Comparison of ENCODE assay signal across 7 cellular contexts in the genomic region with DNA sequence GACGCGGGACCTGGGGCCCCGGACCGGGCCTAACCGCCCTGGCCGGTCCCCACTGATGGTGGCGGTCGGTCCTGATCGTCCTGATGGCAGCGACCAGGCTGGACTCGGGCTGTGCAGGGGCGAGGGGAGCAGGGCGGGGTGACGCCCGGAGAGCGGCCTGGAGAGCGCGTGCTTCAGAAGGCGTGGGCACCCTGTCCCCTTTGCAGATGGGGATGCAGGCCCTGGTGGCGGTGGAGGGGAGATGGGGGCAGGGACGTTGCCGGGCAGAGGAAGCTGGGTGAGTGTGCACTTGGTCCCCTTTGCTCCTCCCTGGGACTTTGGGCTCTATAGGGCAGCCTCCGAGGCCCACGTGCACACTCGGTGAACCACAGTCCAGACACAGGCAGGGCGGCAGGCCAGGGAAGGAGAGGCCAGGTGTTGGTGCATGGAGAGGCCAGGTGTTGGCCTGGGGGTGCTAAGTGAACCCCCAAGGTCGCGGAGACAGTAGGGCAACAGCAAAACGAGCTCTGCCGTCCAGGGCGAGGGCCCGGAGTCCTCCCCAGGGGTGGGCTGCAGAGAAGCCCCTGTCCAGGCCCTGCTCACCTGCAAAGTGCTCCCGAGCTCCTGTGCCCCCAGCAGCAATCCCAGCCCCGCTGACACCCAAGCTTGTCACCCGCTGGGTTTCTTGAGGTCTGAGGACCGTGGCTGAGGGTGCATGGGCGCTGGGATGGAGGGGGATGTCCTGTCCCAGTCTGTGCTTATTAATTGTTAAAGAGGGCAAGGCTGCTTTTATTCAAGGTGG. TPM values are rescaled to one million over a fixed set of nuclear protein-coding genes. Genes with fewer than 3 reads are reported as not detected.
DNase-seq lines count a peak whose midpoint lies in the region; ATAC-seq and TF ChIP-seq lines count a peak whose summit lies in the region.

No MANE protein-coding gene starts in this region.

- peaks cover 14% of the 10 kb centered on the region for H3K4me1 Mint-ChIP-seq in type B pancreatic cell (ENCODE audit: unreplicated experiment)

- H3K36me3 Mint-ChIP-seq in type B pancreatic cell: peaks cover 3% of the 10 kb centered on the region

- H3K27me3 Mint-ChIP-seq in type B pancreatic cell: no peaks in the 10 kb centered on the region

- TF ChIP-seq RAD21 in neural cell (conservative IDR thresholded peaks at IDR 0.05): no peak

- H3K79me2 ChIP-seq in neural cell (replicated peaks; ENCODE audit: insufficient read depth, low read length): no peaks in the 10 kb centered on the region

- H3K27me3 ChIP-seq in neural cell (ENCODE audit: insufficient read depth, low read depth, low read length): no peaks in the 10 kb centered on the region

- H3K9ac ChIP-seq in neural cell (ENCODE audit: low read length): peak overlapping the region; percentile 83

- peak overlapping the region; percentile 89 for H3K27ac ChIP-seq in neural cell (ENCODE audit: low read length)

- ATAC-seq in GM19395 (IDR thresholded peaks at IDR 0.05; ENCODE audit: unreplicated experiment): peak; percentile 26

- H3F3A ChIP-seq in neural cell (ENCODE audit: insufficient read depth, low read length, poor library complexity, severe bottlenecking): no peaks in the 10 kb centered on the region

- TF ChIP-seq EP300 in neural cell (conservative IDR thresholded peaks at IDR 0.05; ENCODE audit: poor library complexity, severe bottlenecking): no peak

- TF ChIP-seq CTCF in epithelial cell of proximal tubule (conservative IDR thresholded peaks at IDR 0.05; ENCODE audit: low read depth, low read length): no peak
- no peak for TF ChIP-seq CTCF in neural cell (IDR thresholded peaks at IDR 0.05; ENCODE audit: poor library complexity, severe bottlenecking)
- TF ChIP-seq CTCF in type B pancreatic cell (conservative IDR thresholded peaks at IDR 0.05): no peak

- no peaks in the 10 kb centered on the region for H3K9me2 ChIP-seq in neural cell (ENCODE audit: insufficient read depth, low read length)

- no peaks in the 10 kb centered on the region for H3K9me3 ChIP-seq in neural cell (ENCODE audit: low read length)

- peak overlapping the region; percentile 97 for H3K4me3 Mint-ChIP-seq in type B pancreatic cell

- H3K4me3 ChIP-seq in epithelial cell of proximal tubule (ENCODE audit: low read depth, low read length) (peak overlapping the region; percentile 63), neural cell (ENCODE audit: low read length) (peak overlapping the region; percentile 69)

- H4K20me1 ChIP-seq in neural cell (ENCODE audit: insufficient read depth): no peaks in the 10 kb centered on the region

- H3K9me3 Mint-ChIP-seq in type B pancreatic cell: no peaks in the 10 kb centered on the region

- DNase-seq in HUDEP-2 (lab: John Stamatoyannopoulos, UW; ENCODE audit: unreplicated experiment in 76 of 76) (peak in 39 of 76 experiments; percentile 5 to 91 (median 40)), epithelial cell of proximal tubule (ENCODE audit: low read depth) (no peak), type B pancreatic cell (ENCODE audit: extremely low spot score, unreplicated experiment) (peak; percentile 71), AG08395 (ENCODE audit: low spot score) (no peak)
- DNase-seq in activated CD4-positive, alpha-beta T cell treated with anti-CD3 and anti-CD28 coated beads, Interleukin-2, amount 50 U/mL, for 24 hours (ENCODE audit: low read depth in 1 of 2, low spot score in 1 of 2): peak; percentile 7 to 24

- no peaks in the 10 kb centered on the region for H3K36me3 ChIP-seq in neural cell (ENCODE audit: insufficient read depth, low read length)

- peak overlapping the region; percentile 100 for H3K27ac Mint-ChIP-seq in type B pancreatic cell

- H2AFZ ChIP-seq in neural cell (ENCODE audit: low read depth, low read length): peak overlapping the region; percentile 65

- H3K4me2 ChIP-seq in neural cell (ENCODE audit: low read length): peak overlapping the region; percentile 35

TF ChIP-seq in neural cell, 6 proteins besides CTCF, POLR2A, EP300 and RAD21:
- TF ChIP-seq EZH2 (IDR thresholded peaks at IDR 0.05; ENCODE audit: borderline replicate concordance, insufficient read depth, low read length, poor library complexity, severe bottlenecking) (no peak), TAF1 (IDR thresholded peaks at IDR 0.05; ENCODE audit: low read depth) (no peak), SMC3 (conservative IDR thresholded peaks at IDR 0.05; ENCODE audit: poor library complexity) (no peak), MXI1 (conservative IDR thresholded peaks at IDR 0.05; ENCODE audit: poor library complexity, severe bottlenecking) (no peak), POLR2AphosphoS5 (IDR thresholded peaks at IDR 0.05) (no peak)
- TF ChIP-seq, protein P1, sequence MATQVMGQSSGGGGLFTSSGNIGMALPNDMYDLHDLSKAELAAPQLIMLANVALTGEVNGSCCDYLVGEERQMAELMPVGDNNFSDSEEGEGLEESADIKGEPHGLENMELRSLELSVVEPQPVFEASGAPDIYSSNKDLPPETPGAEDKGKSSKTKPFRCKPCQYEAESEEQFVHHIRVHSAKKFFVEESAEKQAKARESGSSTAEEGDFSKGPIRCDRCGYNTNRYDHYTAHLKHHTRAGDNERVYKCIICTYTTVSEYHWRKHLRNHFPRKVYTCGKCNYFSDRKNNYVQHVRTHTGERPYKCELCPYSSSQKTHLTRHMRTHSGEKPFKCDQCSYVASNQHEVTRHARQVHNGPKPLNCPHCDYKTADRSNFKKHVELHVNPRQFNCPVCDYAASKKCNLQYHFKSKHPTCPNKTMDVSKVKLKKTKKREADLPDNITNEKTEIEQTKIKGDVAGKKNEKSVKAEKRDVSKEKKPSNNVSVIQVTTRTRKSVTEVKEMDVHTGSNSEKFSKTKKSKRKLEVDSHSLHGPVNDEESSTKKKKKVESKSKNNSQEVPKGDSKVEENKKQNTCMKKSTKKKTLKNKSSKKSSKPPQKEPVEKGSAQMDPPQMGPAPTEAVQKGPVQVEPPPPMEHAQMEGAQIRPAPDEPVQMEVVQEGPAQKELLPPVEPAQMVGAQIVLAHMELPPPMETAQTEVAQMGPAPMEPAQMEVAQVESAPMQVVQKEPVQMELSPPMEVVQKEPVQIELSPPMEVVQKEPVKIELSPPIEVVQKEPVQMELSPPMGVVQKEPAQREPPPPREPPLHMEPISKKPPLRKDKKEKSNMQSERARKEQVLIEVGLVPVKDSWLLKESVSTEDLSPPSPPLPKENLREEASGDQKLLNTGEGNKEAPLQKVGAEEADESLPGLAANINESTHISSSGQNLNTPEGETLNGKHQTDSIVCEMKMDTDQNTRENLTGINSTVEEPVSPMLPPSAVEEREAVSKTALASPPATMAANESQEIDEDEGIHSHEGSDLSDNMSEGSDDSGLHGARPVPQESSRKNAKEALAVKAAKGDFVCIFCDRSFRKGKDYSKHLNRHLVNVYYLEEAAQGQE (IDR thresholded peaks at IDR 0.05; ENCODE audit: borderline replicate concordance): no peak

RNA-seq across cellular contexts. Expression of gene FAM20C, which starts 42.3 kb away (rescaled TPM):
- total RNA-seq in epithelial cell of proximal tubule (84.2 and 85.0 TPM in 2 replicates), type B pancreatic cell (ENCODE audit: low replicate concordance) (17.4 and 18.1 TPM in 2 replicates)
- 22.7 and 29.7 TPM in 2 replicates for polyA plus RNA-seq in neural cell
- polyA minus RNA-seq in neural cell: 37.9 and 40.4 TPM in 2 replicates

Comparison
In these comparisons a context has a peak if more than half of its experiments do, and no peak if none do; other contexts are left out.
1. DNase-seq: peak in HUDEP-2 (39 of 76), activated CD4-positive, alpha-beta T cell treated with anti-CD3 and anti-CD28 coated beads, Interleukin-2, amount 50 U/mL, for 24 hours (2 of 2) and type B pancreatic cell (single experiment); none in epithelial cell of proximal tubule (single experiment) and AG08395 (single experiment).